ENCODE assay signal across 12 cellular contexts in the genomic region with DNA sequence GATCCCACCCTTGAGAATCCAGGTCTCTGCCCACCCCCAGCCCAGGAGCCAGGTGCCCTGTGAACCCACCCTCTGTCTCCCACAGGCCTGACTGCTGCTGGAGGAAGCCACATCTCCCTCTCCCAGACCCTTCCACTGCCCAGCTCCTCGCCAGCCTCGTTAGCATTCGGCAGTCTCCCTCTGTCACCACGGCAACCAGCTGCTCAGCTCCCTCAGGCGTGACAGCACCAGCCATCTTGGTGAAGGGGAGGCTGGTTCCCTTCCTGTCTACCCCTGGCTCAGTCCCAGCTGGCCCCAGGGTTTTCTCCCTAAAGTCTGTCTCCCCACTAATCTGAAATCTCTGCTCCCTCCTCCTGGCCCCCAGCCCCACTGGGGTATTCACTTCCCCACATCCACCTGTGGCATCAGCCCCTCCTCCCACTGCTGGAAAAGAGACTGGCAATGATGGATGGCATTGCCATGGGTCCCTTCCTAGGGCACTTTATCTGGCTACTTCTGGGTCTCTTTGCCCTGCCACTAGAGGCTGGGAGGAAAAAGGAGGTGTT. TPM values are rescaled to one million over a fixed set of nuclear protein-coding genes. Genes with fewer than 3 reads are reported as not detected.
DNase-seq lines count a peak whose midpoint lies in the region; ATAC-seq and TF ChIP-seq lines count a peak whose summit lies in the region.
"Had no signal": no experiment of that assay in that cellular context is flagged by ENCODE, and none has a peak within 500 bp of the region (broad histone marks: within the 10 kb centered on the region; RNA-seq: fewer than 3 reads in every experiment).

No MANE protein-coding gene starts in this region.

- no TSS peak for BruUV-seq in A673 (replicated peaks; lab: Mats Ljungman, UMichigan)

- no peaks in the 10 kb centered on the region for H3K36me3 ChIP-seq in A673 (ENCODE audit: insufficient read depth, low read length, poor library complexity, severe bottlenecking)

- no peak overlapping the region for H3K18ac ChIP-seq in H9 (ENCODE audit: insufficient read length, low read depth, low read length)

- H3K4me3 Mint-ChIP-seq in H9 = peak overlapping the region in 1 of 2 experiments; percentile 55; a peak in 1 of 5 replicates
- H3K4me3 Mint-ChIP-seq: activated T-helper 1 cell treated with anti-CD3 and anti-CD28 coated beads, Interleukin-12 subunit alpha, Interleukin-12 subunit beta, Interleukin-2, Interleukin-4 antibody, amounts not matched to agents 30 ng/mL and 10 ng/mL and 1 ng/mL, durations not matched to agents 14 hours and 24 hours and 36 hours; immature natural killer cell had no signal

- no peak for TF ChIP-seq CTCF in A673 (conservative IDR thresholded peaks at IDR 0.05; ENCODE audit: low read depth, low read length)
- no peak for TF ChIP-seq CTCF in H9 (conservative IDR thresholded peaks at IDR 0.05)

- peaks cover 12 to 26% of the 10 kb centered on the region in 2 experiments for H3K4me1 Mint-ChIP-seq in H9
- H3K4me1 Mint-ChIP-seq: immature natural killer cell had no signal

- H3K27ac ChIP-seq in A673 (ENCODE audit: low read depth, low read length, poor library complexity, severe bottlenecking) (no peak overlapping the region), H9 (ENCODE audit: insufficient read length, low read depth, low read length) (no peak overlapping the region)

- intact Hi-C loops in A673 (cut with micrococcal nuclease; ENCODE audit: unreplicated experiment) = no loop called here

- no peak overlapping the region for H4K8ac ChIP-seq in H9 (replicated peaks; ENCODE audit: insufficient read length, low read depth, low read length)

- H2BK15ac ChIP-seq in H9 (ENCODE audit: low read depth, low read length) = no peak overlapping the region

- no peaks in the 10 kb centered on the region for H3K23me2 ChIP-seq in H9 (ENCODE audit: insufficient read length, low read depth, low read length, poor library complexity, severe bottlenecking)

- no peak overlapping the region for H3K4ac ChIP-seq in H9 (ENCODE audit: low read depth, low read length)

- no peak overlapping the region for H3K23ac ChIP-seq in H9 (ENCODE audit: insufficient read length, low read depth, low read length)

- no peak overlapping the region for H4K91ac ChIP-seq in H9 (ENCODE audit: insufficient read length, low read depth, low read length)

- no peak overlapping the region for H2BK120ac ChIP-seq in H9 (ENCODE audit: low read depth, low read length, poor library complexity, severe bottlenecking)

- ATAC-seq in HG03135 (IDR thresholded peaks at IDR 0.05; ENCODE audit: unreplicated experiment) (no peak), HG02885 (IDR thresholded peaks at IDR 0.05; ENCODE audit: poor library complexity, unreplicated experiment) (no peak)

- no peaks in the 10 kb centered on the region for H3K79me1 ChIP-seq in H9 (ENCODE audit: insufficient read depth, low read depth, low read length, poor library complexity, severe bottlenecking)

- no peaks in the 10 kb centered on the region for H3K79me2 ChIP-seq in H9 (ENCODE audit: insufficient read depth, low read length)

- no peak overlapping the region for H4K5ac ChIP-seq in H9 (ENCODE audit: insufficient read length, low read depth, low read length)

- H2BK5ac ChIP-seq in H9 (ENCODE audit: insufficient read length, low read length) = no peak overlapping the region

- H3K9me3 Mint-ChIP-seq in H9 = no peaks in the 10 kb centered on the region
- H3K9me3 Mint-ChIP-seq: activated T-helper 1 cell treated with anti-CD3 and anti-CD28 coated beads, Interleukin-12 subunit alpha, Interleukin-12 subunit beta, Interleukin-2, Interleukin-4 antibody, amounts not matched to agents 30 ng/mL and 10 ng/mL and 1 ng/mL, durations not matched to agents 14 hours and 24 hours and 36 hours; immature natural killer cell had no signal

- peak; percentile 41 for DNase-seq in A673 (ENCODE audit: low spot score)
- peak; percentile 56 for DNase-seq in H9
- peak; percentile 50 for DNase-seq in NCI-H526 treated with DMSO at 0.1 percent for 48 hours (lab: John Stamatoyannopoulos, UW)
- DNase-seq in iPS-NIHi11 (ENCODE audit: low spot score) = peak; percentile 80
- DNase-seq in stimulated activated CD4-positive, alpha-beta T cell treated with anti-CD3 and anti-CD28 coated beads, Interleukin-15, amount 100 ng/mL, for 24 hours = no peak
- no peak for DNase-seq in OCI-M1 (lab: John Stamatoyannopoulos, UW)
- DNase-seq: effector memory CD4-positive, alpha-beta T cell; immature natural killer cell; trophoblast cell had no signal

- no peak overlapping the region for H3K56ac ChIP-seq in H9 (ENCODE audit: insufficient read length, low read depth, low read length)

- no peak overlapping the region for H3K14ac ChIP-seq in H9 (ENCODE audit: insufficient read depth, low read length)

- H2BK20ac ChIP-seq in H9 (ENCODE audit: low read depth, low read length, poor library complexity, severe bottlenecking) = no peak overlapping the region

- WGBS in H9 (ENCODE audit: extremely low coverage, insufficient read length, low lambda C conversion rate) = no CpG with 5 or more reads among the region's 5 CpGs

- H2AK5ac ChIP-seq in H9 (ENCODE audit: insufficient read length, low read length) = no peak overlapping the region

- H3K27me3 ChIP-seq in A673 (replicated peaks; ENCODE audit: insufficient read depth, low read depth, low read length, poor library complexity) (peaks cover 17% of the 10 kb centered on the region), H9 (ENCODE audit: insufficient read depth, low read length) (no peaks in the 10 kb centered on the region)

- H3T11ph ChIP-seq in H9 (ENCODE audit: low read length) = no peak overlapping the region

- H3K4me3 ChIP-seq in A673 (ENCODE audit: low read depth, low read length, poor library complexity, severe bottlenecking) = no peak overlapping the region

- H3K27ac Mint-ChIP-seq in H9 = no peak overlapping the region; a peak in 1 of 7 replicates
- H3K27ac Mint-ChIP-seq: activated T-helper 1 cell treated with anti-CD3 and anti-CD28 coated beads, Interleukin-12 subunit alpha, Interleukin-12 subunit beta, Interleukin-2, Interleukin-4 antibody, amounts not matched to agents 30 ng/mL and 10 ng/mL and 1 ng/mL, durations not matched to agents 14 hours and 24 hours and 36 hours; immature natural killer cell had no signal

- H2AFZ ChIP-seq in H9 (ENCODE audit: low read length) = no peak overlapping the region

- no peak overlapping the region for H3K9ac ChIP-seq in H9 (ENCODE audit: extremely low read depth, insufficient read length, low read length)

- peaks cover 76% of the 10 kb centered on the region for H3K27me3 Mint-ChIP-seq in H9 (ENCODE audit: low read depth)

- no peaks in the 10 kb centered on the region for H4K20me1 ChIP-seq in H9 (ENCODE audit: control insufficient read depth, insufficient read depth, insufficient read length)

- H3K4me2 ChIP-seq in H9 (ENCODE audit: insufficient read depth, insufficient read length, low read length) = no peak overlapping the region

- H3K36me3 Mint-ChIP-seq in H9 (ENCODE audit: insufficient read depth in 1 of 3, low read depth in 3 of 3) = no peaks in the 10 kb centered on the region
- H3K36me3 Mint-ChIP-seq: immature natural killer cell had no signal

- no peak overlapping the region for H2BK12ac ChIP-seq in H9 (ENCODE audit: insufficient read length, low read depth, low read length)

- POLR2A ChIA-PET in A673 (lab: Charles Lee; ENCODE audit: low non-redundant PET) = no interaction called here

- H3K4me1 ChIP-seq in A673 (ENCODE audit: insufficient read depth, low read length, poor library complexity, severe bottlenecking) (no peaks in the 10 kb centered on the region), H9 (ENCODE audit: insufficient read depth, low read length) (no peaks in the 10 kb centered on the region)

- CTCF ChIA-PET in A673 (lab: Charles Lee) = interaction anchor here (0.9 kb wide), 1 partner anchor 10 kb away, joined by 4 read pairs; no protein-coding TSS in a partner anchor

- no peaks in the 10 kb centered on the region for H3K9me3 ChIP-seq in A673 (ENCODE audit: low read depth, low read length, poor library complexity, severe bottlenecking)
- no peaks in the 10 kb centered on the region for H3K9me3 ChIP-seq in H9 (ENCODE audit: control insufficient read depth, low read depth, low read length)

RNA-seq across cellular contexts. Expression of a gene that starts 28.1 kb away (rescaled TPM):
- 5.0 and 6.1 TPM in 2 replicates for total RNA-seq in A673 (2021)
- total RNA-seq in H9 (2021) = 3.9 and 4.8 TPM in 2 replicates

RNA-seq across cellular contexts. Expression of a gene that starts 49.0 kb away (rescaled TPM):
- total RNA-seq in A673 (2021) = 2.0 and 3.5 TPM in 2 replicates
- 24.0 and 26.9 TPM in 2 replicates for total RNA-seq in H9 (2021)

Comparison
In these comparisons a context has a peak if more than half of its experiments do, and no peak if none do; other contexts are left out.
1. DNase-seq: peak in A673 (single experiment), H9 (single experiment), NCI-H526 treated with DMSO at 0.1 percent for 48 hours (single experiment) and iPS-NIHi11 (single experiment); none in stimulated activated CD4-positive, alpha-beta T cell treated with anti-CD3 and anti-CD28 coated beads, Interleukin-15, amount 100 ng/mL, for 24 hours (single experiment) and OCI-M1 (single experiment).